Comparison of ENCODE assay signal across 21 cellular contexts in genomic region chr16:17213974-17214373, GRCh38.
DNase-seq lines count a peak whose midpoint lies in the region; ATAC-seq, FAIRE-seq and TF ChIP-seq lines count a peak whose summit lies in the region.
"Had no signal": no experiment of that assay in that cellular context is flagged by ENCODE, and none has a peak within 500 bp of the region (broad histone marks: within the 10 kb centered on the region; RNA-seq: fewer than 3 reads in every experiment).

No MANE protein-coding gene starts in this region.

- H3K4ac ChIP-seq in H1 (replicated peaks; ENCODE audit: insufficient read length, low read depth, low read length): no peak overlapping the region

- H3K36me3 ChIP-seq in HCT116 (ENCODE audit: control insufficient read depth in 1 of 2, insufficient read depth in 2 of 2, low read length in 2 of 2) (no peaks in the 10 kb centered on the region), H1 (ENCODE audit: control insufficient read depth in 2 of 4, insufficient read depth in 4 of 4, low read length in 3 of 4) (no peaks in the 10 kb centered on the region), gastroesophageal sphincter (peaks cover 0 to 6% of the 10 kb centered on the region in 2 donors)

- no peak overlapping the region for H3K23ac ChIP-seq in H1 (ENCODE audit: insufficient read length)

- peak overlapping the region; percentile 44 for H3K27ac Mint-ChIP-seq in activated T-cell treated with anti-CD3 and anti-CD28 coated beads, Interleukin-2, amount 50 U/mL, for 24 hours
- peak overlapping the region; percentile 14 for H3K27ac Mint-ChIP-seq in activated CD8-positive, alpha-beta T cell treated with anti-CD3 and anti-CD28 coated beads for 36 hours
- no peak overlapping the region for H3K27ac Mint-ChIP-seq in MCF 10A (ENCODE audit: low read depth, unreplicated experiment)
- H3K27ac Mint-ChIP-seq: B cell had no signal

- peaks cover 15% of the 10 kb centered on the region for H3K36me3 Mint-ChIP-seq in activated T-cell treated with anti-CD3 and anti-CD28 coated beads, Interleukin-2, amount 50 U/mL, for 24 hours (ENCODE audit: low read depth)
- H3K36me3 Mint-ChIP-seq in activated CD8-positive, alpha-beta T cell treated with anti-CD3 and anti-CD28 coated beads for 36 hours (ENCODE audit: low read depth): peaks cover 10% of the 10 kb centered on the region
- H3K36me3 Mint-ChIP-seq in MCF 10A (ENCODE audit: insufficient read depth, unreplicated experiment): no peaks in the 10 kb centered on the region

- no peak for FAIRE-seq in H1 (lab: Jason Lieb, UNC)
- FAIRE-seq: GM12891, H54, HTR-8/SVneo had no signal

- no peak overlapping the region for H2BK12ac ChIP-seq in H1 (ENCODE audit: low read depth, low read length)

- intact Hi-C loops in HCT116 (cut with micrococcal nuclease) (loop anchor here (5.0 to 10.0 kb wide), 2 partner anchors 253 to 361 kb away; no protein-coding TSS in a partner anchor), MCF 10A (cut with micrococcal nuclease) (no loop called here)
- intact Hi-C loops in activated CD8-positive, alpha-beta T cell treated with anti-CD3 and anti-CD28 coated beads for 36 hours (cut with micrococcal nuclease): no loop called here

- no peak for ATAC-seq in HCT116
- ATAC-seq in activated CD8-positive, alpha-beta T cell treated with anti-CD3 and anti-CD28 coated beads for 36 hours: no peak
- ATAC-seq in gastroesophageal sphincter: no peak
- ATAC-seq in activated CD4-positive, CD25-positive, alpha-beta regulatory T cell treated with anti-CD3 and anti-CD28 coated beads, Interleukin-2, amount 50 U/mL, for 24 hours: no peak

- TF ChIP-seq POLR2A in HCT116 (IDR thresholded peaks at IDR 0.05; ENCODE audit: borderline replicate concordance, extremely low read depth, insufficient read depth, insufficient read length): no peak
- no peak for TF ChIP-seq POLR2A in H1 (IDR thresholded peaks at IDR 0.05; ENCODE audit: control extremely low read depth in 1 of 2, low read depth in 2 of 2, low read length in 2 of 2)
- TF ChIP-seq POLR2A in gastroesophageal sphincter (IDR thresholded peaks at IDR 0.05): no peak

- no peak overlapping the region for H2AK5ac ChIP-seq in H1 (ENCODE audit: low read depth, low read length)

- H3K4me2 ChIP-seq in HCT116 (ENCODE audit: low read length): no peak overlapping the region
- no peak overlapping the region for H3K4me2 ChIP-seq in H1 (ENCODE audit: insufficient read depth in 1 of 2, low read depth in 2 of 2, low read length in 2 of 2)

- H3K79me2 ChIP-seq in HCT116 (ENCODE audit: insufficient read depth, low read length) (no peaks in the 10 kb centered on the region), H1 (ENCODE audit: control insufficient read depth in 1 of 2, insufficient read depth in 2 of 2, low read length in 2 of 2) (no peaks in the 10 kb centered on the region)

- no peak overlapping the region for H3K56ac ChIP-seq in H1 (replicated peaks; ENCODE audit: insufficient read length, low read depth, low read length)

- H4K8ac ChIP-seq in H1 (ENCODE audit: extremely low read depth, insufficient read depth, low read length): no peak overlapping the region

- H3K14ac ChIP-seq in H1 (ENCODE audit: insufficient read length): no peak overlapping the region

- RAD21 ChIA-PET in HCT116 (lab: Charles Lee; ENCODE audit: low non-redundant PET in 1 of 2, low total read pairs in 2 of 2, uncharacterized antibody in 2 of 2, unreplicated experiment in 2 of 2): no interaction called here

- no peak for TF ChIP-seq CTCF in HCT116 (IDR thresholded peaks at IDR 0.05 in 2 of 3, conservative IDR thresholded peaks at IDR 0.05 in 1 of 3; ENCODE audit: borderline replicate concordance in 1 of 3, insufficient read depth in 1 of 3, low read depth in 2 of 3, low read length in 2 of 3)
- no peak for TF ChIP-seq CTCF in activated CD8-positive, alpha-beta T cell treated with anti-CD3 and anti-CD28 coated beads for 36 hours (IDR thresholded peaks at IDR 0.05)
- TF ChIP-seq CTCF in H1 (IDR thresholded peaks at IDR 0.05; ENCODE audit: control extremely low read depth in 1 of 3, insufficient read depth in 1 of 3, low read depth in 1 of 3, low read length in 3 of 3): no peak
- TF ChIP-seq CTCF in gastroesophageal sphincter (IDR thresholded peaks at IDR 0.05): no peak
- no peak for TF ChIP-seq CTCF in MCF 10A (IDR thresholded peaks at IDR 0.05; ENCODE audit: unreplicated experiment)

- H3K23me2 ChIP-seq in H1 (ENCODE audit: low read depth, low read length): no peaks in the 10 kb centered on the region

- H3K4me3 Mint-ChIP-seq in activated T-cell treated with anti-CD3 and anti-CD28 coated beads, Interleukin-2, amount 50 U/mL, for 24 hours: no peak overlapping the region
- H3K4me3 Mint-ChIP-seq in activated CD8-positive, alpha-beta T cell treated with anti-CD3 and anti-CD28 coated beads for 36 hours: no peak overlapping the region
- H3K4me3 Mint-ChIP-seq in MCF 10A (ENCODE audit: unreplicated experiment): no peak overlapping the region
- H3K4me3 Mint-ChIP-seq: B cell; CD8-positive, alpha-beta memory T cell had no signal

- no peaks in the 10 kb centered on the region for H3K27me3 Mint-ChIP-seq in activated T-cell treated with anti-CD3 and anti-CD28 coated beads, Interleukin-2, amount 50 U/mL, for 24 hours
- no peaks in the 10 kb centered on the region for H3K27me3 Mint-ChIP-seq in activated CD8-positive, alpha-beta T cell treated with anti-CD3 and anti-CD28 coated beads for 36 hours
- H3K27me3 Mint-ChIP-seq in MCF 10A (ENCODE audit: insufficient read depth, unreplicated experiment): no peaks in the 10 kb centered on the region
- H3K27me3 Mint-ChIP-seq: B cell; CD8-positive, alpha-beta memory T cell had no signal

- no peaks in the 10 kb centered on the region for H3K9me2 ChIP-seq in HCT116 (ENCODE audit: insufficient read depth)

- H2BK120ac ChIP-seq in H1 (replicated peaks; ENCODE audit: low read depth, low read length): no peak overlapping the region

- BruUV-seq in HCT116 (replicated peaks; lab: Mats Ljungman, UMichigan) (no TSS peak), MCF 10A (replicated peaks; lab: Mats Ljungman, UMichigan) (no TSS peak)

- H3K4me1 Mint-ChIP-seq in activated T-cell treated with anti-CD3 and anti-CD28 coated beads, Interleukin-2, amount 50 U/mL, for 24 hours (ENCODE audit: low read depth): peaks cover 16% of the 10 kb centered on the region
- peaks cover 16% of the 10 kb centered on the region for H3K4me1 Mint-ChIP-seq in activated CD8-positive, alpha-beta T cell treated with anti-CD3 and anti-CD28 coated beads for 36 hours (ENCODE audit: low read depth)
- H3K4me1 Mint-ChIP-seq in MCF 10A (ENCODE audit: insufficient read depth, unreplicated experiment): no peaks in the 10 kb centered on the region

- 100% methylated on average over 3 of the region's 3 CpGs; no CpG with 5 or more reads in 1 of the 2 experiments for WGBS in H1 (ENCODE audit: extremely low coverage in 1 of 2, insufficient coverage in 1 of 2, insufficient read length in 1 of 2, insufficient replicate concordance in 2 of 2, low coverage in 1 of 2, low lambda C conversion rate in 2 of 2, missing lambda C conversion rate in 1 of 2), 2 experiments
- 96% methylated on average over 3 of the region's 3 CpGs; no CpG with 5 or more reads in 1 of the 2 donors for WGBS in gastroesophageal sphincter (ENCODE audit: low coverage in 1 of 2), 2 donors

- no peak overlapping the region for H2AFZ ChIP-seq in HCT116 (ENCODE audit: low read depth, low read length, poor library complexity, severe bottlenecking)
- H2AFZ ChIP-seq in H1 (ENCODE audit: low read length): no peak overlapping the region
- H2AFZ ChIP-seq: GM23248 had no signal

- no peaks in the 10 kb centered on the region for H3K79me1 ChIP-seq in H1 (ENCODE audit: low read depth, low read length)

- CTCF ChIA-PET in HCT116 (lab: Charles Lee) (no interaction called here), H1 (lab: Charles Lee; ENCODE audit: partially characterized antibody) (interaction anchor here (0.6 kb wide), 2 partner anchors 55 to 78 kb away, joined by 3 to 6 read pairs; no protein-coding TSS in a partner anchor), MCF 10A (lab: Yijun Ruan, JAX) (no interaction called here)
- CTCF ChIA-PET in activated CD8-positive, alpha-beta T cell treated with anti-CD3 and anti-CD28 coated beads for 36 hours (lab: Charles Lee): no interaction called here

- H2BK20ac ChIP-seq in H1 (ENCODE audit: low read length): no peak overlapping the region

- H3K9me3 ChIP-seq in HCT116 (ENCODE audit: control insufficient read depth in 1 of 2, insufficient read depth in 1 of 2, low read depth in 1 of 2, low read length in 2 of 2): peaks cover 0 to 5% of the 10 kb centered on the region in 2 experiments; a peak in 1 of 4 replicates
- peaks cover 2 to 4% of the 10 kb centered on the region in 2 experiments; a peak in 1 of 4 replicates for H3K9me3 ChIP-seq in H1 (ENCODE audit: insufficient read depth in 2 of 2, low read depth in 1 of 2, low read length in 1 of 2)
- H3K9me3 ChIP-seq in gastroesophageal sphincter: peaks cover 0 to 11% (median 0%) of the 10 kb centered on the region in 3 donors

- H3K27me3 ChIP-seq in HCT116 (ENCODE audit: insufficient read depth, low read length) (no peaks in the 10 kb centered on the region), H1 (replicated peaks in 1 of 4; ENCODE audit: control insufficient read depth in 3 of 4, extremely low read depth in 1 of 4, insufficient read depth in 3 of 4, low read length in 3 of 4) (no peaks in the 10 kb centered on the region), gastroesophageal sphincter (no peaks in the 10 kb centered on the region)
- H3K27me3 ChIP-seq: BLaER1 treated with 17β-estradiol and CSF1 and Interleukin-3, amounts not matched to agents 10 nM and 100 nM had no signal

- TF ChIP-seq EP300 in H1 (IDR thresholded peaks at IDR 0.05; ENCODE audit: borderline replicate concordance in 1 of 2, low read depth in 2 of 2, low read length in 2 of 2) (no peak), gastroesophageal sphincter (IDR thresholded peaks at IDR 0.05) (no peak)

- no peak overlapping the region for H4K91ac ChIP-seq in H1 (replicated peaks; ENCODE audit: insufficient read length, low read length)

- H2BK5ac ChIP-seq in H1 (ENCODE audit: low read depth, low read length): no peak overlapping the region

- H4K5ac ChIP-seq in H1 (ENCODE audit: insufficient read length, low read depth, low read length): no peak overlapping the region

- H3K4me3 ChIP-seq in HCT116 (replicated peaks in 1 of 2; ENCODE audit: low read depth in 1 of 2, low read length in 2 of 2): no peak overlapping the region
- no peak overlapping the region for H3K4me3 ChIP-seq in H1 (ENCODE audit: extremely low read depth in 1 of 4, insufficient read depth in 2 of 4, low read depth in 3 of 4, low read length in 4 of 4)
- no peak overlapping the region for H3K4me3 ChIP-seq in gastroesophageal sphincter
- H3K4me3 ChIP-seq: BLaER1 treated with 17β-estradiol and CSF1 and Interleukin-3, amounts not matched to agents 10 nM and 100 nM; GM23248 had no signal

- DNase-seq in activated T-cell treated with anti-CD3 and anti-CD28 coated beads, Interleukin-2, amount 50 U/mL, for 24 hours: no peak
- DNase-seq in activated T-cell treated with anti-CD3 and anti-CD28 coated beads, Interleukin-2, amount 50 U/mL, for 1 hour: no peak
- DNase-seq in HCT116 (ENCODE audit: low read depth, low spot score) (no peak), H1 (ENCODE audit: low read depth in 1 of 2, low spot score in 2 of 2) (no peak), MCF 10A (ENCODE audit: unreplicated experiment) (no peak)
- no peak for DNase-seq in activated CD8-positive, alpha-beta T cell treated with anti-CD3 and anti-CD28 coated beads for 36 hours
- DNase-seq: CD8-positive, alpha-beta memory T cell; COR-L47; DMS 273 treated with DMSO at 0.1 percent for 48 hours; DMS53; DND-41; EL; GM23248; IMR-90 had no signal

- POLR2A ChIA-PET in HCT116 (lab: Charles Lee) (no interaction called here), H1 (lab: Charles Lee; ENCODE audit: partially characterized antibody) (no interaction called here), MCF 10A (lab: Yijun Ruan, JAX) (no interaction called here)
- POLR2A ChIA-PET in activated CD8-positive, alpha-beta T cell treated with anti-CD3 and anti-CD28 coated beads for 36 hours (lab: Charles Lee): no interaction called here

- H3K9me3 Mint-ChIP-seq in activated T-cell treated with anti-CD3 and anti-CD28 coated beads, Interleukin-2, amount 50 U/mL, for 24 hours: peaks cover 10% of the 10 kb centered on the region
- peaks cover 9% of the 10 kb centered on the region for H3K9me3 Mint-ChIP-seq in activated CD8-positive, alpha-beta T cell treated with anti-CD3 and anti-CD28 coated beads for 36 hours
- peaks cover 25% of the 10 kb centered on the region for H3K9me3 Mint-ChIP-seq in MCF 10A (ENCODE audit: unreplicated experiment)

- H4K20me1 ChIP-seq in HCT116 (ENCODE audit: insufficient read depth) (no peaks in the 10 kb centered on the region), H1 (replicated peaks in 1 of 2; ENCODE audit: control insufficient read depth in 1 of 2, insufficient read depth in 2 of 2, low read length in 2 of 2) (no peaks in the 10 kb centered on the region)

- H2BK15ac ChIP-seq in H1 (ENCODE audit: low read length): no peak overlapping the region

- H3K9ac ChIP-seq in HCT116 (ENCODE audit: low read length) (no peak overlapping the region), H1 (replicated peaks in 1 of 4; ENCODE audit: extremely low read depth in 1 of 4, low read depth in 3 of 4, low read length in 3 of 4) (no peak overlapping the region)
- H3K9ac ChIP-seq: BLaER1 treated with 17β-estradiol and CSF1 and Interleukin-3, amounts not matched to agents 10 nM and 100 nM; GM23248 had no signal

- no peaks in the 10 kb centered on the region for H3K4me1 ChIP-seq in HCT116 (ENCODE audit: control insufficient read depth in 1 of 2, insufficient read depth in 2 of 2, low read length in 2 of 2)
- H3K4me1 ChIP-seq in H1 (replicated peaks in 1 of 4; ENCODE audit: control insufficient read depth in 3 of 4, insufficient read depth in 4 of 4, low read length in 3 of 4): peaks cover 0 to 10% (median 6%) of the 10 kb centered on the region in 4 experiments; a peak in 4 of 7 replicates
- peaks cover 0 to 6% (median 0%) of the 10 kb centered on the region in 3 donors for H3K4me1 ChIP-seq in gastroesophageal sphincter

- no peak overlapping the region for H3K18ac ChIP-seq in H1 (ENCODE audit: extremely low read depth, low read length)

- H3K27ac ChIP-seq in HCT116 (ENCODE audit: low read depth, low read length): no peak overlapping the region
- H3K27ac ChIP-seq in H1 (ENCODE audit: low read depth, low read length): no peak overlapping the region
- H3K27ac ChIP-seq in gastroesophageal sphincter: no peak overlapping the region
- H3K27ac ChIP-seq: BLaER1 treated with 17β-estradiol and CSF1 and Interleukin-3, amounts not matched to agents 10 nM and 100 nM; GM23248 had no signal

- TF ChIP-seq RAD21 in HCT116 (IDR thresholded peaks at IDR 0.05; ENCODE audit: low read depth) (no peak), H1 (IDR thresholded peaks at IDR 0.05 in 1 of 2, conservative IDR thresholded peaks at IDR 0.05 in 1 of 2; ENCODE audit: low read depth in 2 of 2, low read length in 2 of 2) (no peak)
